8 cellular contexts compared by ENCODE assay signal in genomic region chr5:78360674-78361225, GRCh38. TPM values are rescaled to one million over a fixed set of nuclear protein-coding genes. Genes with fewer than 3 reads are reported as not detected.
DNase-seq lines count a peak whose midpoint lies in the region; ATAC-seq and TF ChIP-seq lines count a peak whose summit lies in the region.

No MANE protein-coding gene starts in this region.

- H3K4me3 Mint-ChIP-seq in activated T-helper 17 cell treated with anti-CD3 and anti-CD28 coated beads, Interleukin-2, amount 50 U/mL, for 72 hours: peak overlapping the region; percentile 90

- H3K36me3 ChIP-seq in thymus (ENCODE audit: control insufficient read depth, insufficient read depth): peaks cover 9% of the 10 kb centered on the region

- DNase-seq in NCI-H526 treated with DMSO at 0.1 percent for 48 hours (lab: John Stamatoyannopoulos, UW) (peak; percentile 28), foreskin fibroblast (no peak), occipital lobe (lab: John Stamatoyannopoulos, UW) (peak; percentile 7), NCI-H1694 (lab: John Stamatoyannopoulos, UW) (no peak)

- peaks cover 5% of the 10 kb centered on the region for H3K4me1 ChIP-seq in thymus (ENCODE audit: control insufficient read depth, insufficient read depth, low read length)

- H3K27ac ChIP-seq in thymus (ENCODE audit: low read depth): peak overlapping the region; percentile 91

- H3K9me3 ChIP-seq in thymus (ENCODE audit: control insufficient read depth): no peaks in the 10 kb centered on the region

- H3K4me3 ChIP-seq in foreskin fibroblast (ENCODE audit: low read depth in 1 of 2, low read length in 2 of 2) (peak overlapping the region; percentile 92 to 95), thymus (ENCODE audit: low read length) (peak overlapping the region; percentile 95)

- peaks cover 31% of the 10 kb centered on the region for H3K4me1 Mint-ChIP-seq in activated T-helper 17 cell treated with anti-CD3 and anti-CD28 coated beads, Interleukin-2, amount 50 U/mL, for 72 hours

- TF ChIP-seq CTCF in foreskin fibroblast (IDR thresholded peaks at IDR 0.05; ENCODE audit: low read depth, low read length): no peak

- no peaks in the 10 kb centered on the region for H3K27me3 ChIP-seq in thymus (ENCODE audit: control insufficient read depth, insufficient read depth)

- H3K36me3 Mint-ChIP-seq in activated T-helper 17 cell treated with anti-CD3 and anti-CD28 coated beads, Interleukin-2, amount 50 U/mL, for 72 hours (ENCODE audit: low read depth): no peaks in the 10 kb centered on the region

- H3K27me3 Mint-ChIP-seq in activated T-helper 17 cell treated with anti-CD3 and anti-CD28 coated beads, Interleukin-2, amount 50 U/mL, for 72 hours: no peaks in the 10 kb centered on the region

- H3K27ac Mint-ChIP-seq in activated T-helper 17 cell treated with anti-CD3 and anti-CD28 coated beads, Interleukin-2, amount 50 U/mL, for 72 hours: peak overlapping the region; percentile 90

- under 1% methylated on average over 50 of the region's 50 CpGs for WGBS in thymus

- H3K9me3 Mint-ChIP-seq in activated T-helper 17 cell treated with anti-CD3 and anti-CD28 coated beads, Interleukin-2, amount 50 U/mL, for 72 hours: no peaks in the 10 kb centered on the region

- ATAC-seq in GM18502 (IDR thresholded peaks at IDR 0.05; ENCODE audit: poor library complexity, unreplicated experiment): peak; percentile 37
- ATAC-seq in HG02840 (IDR thresholded peaks at IDR 0.05; ENCODE audit: low FRiP score, unreplicated experiment): peak; percentile 28
- ATAC-seq in activated T-helper 17 cell treated with anti-CD3 and anti-CD28 coated beads, Interleukin-2, amount 50 U/mL, for 72 hours (replicated peaks): peak; percentile 57

RNA-seq across cellular contexts. Expression of gene SCAMP1, which starts 0.3 kb away (rescaled TPM):
- total RNA-seq in activated T-helper 17 cell treated with anti-CD3 and anti-CD28 coated beads, Interleukin-2, amount 50 U/mL, for 72 hours: 10 to 100 TPM; 10.6 to 20.8 TPM
- total RNA-seq in occipital lobe: 373 TPM
- polyA plus RNA-seq in thymus: 15.1 TPM

Comparison
In these comparisons a context has a peak if more than half of its experiments do, and no peak if none do; other contexts are left out.
1. DNase-seq: peak in NCI-H526 treated with DMSO at 0.1 percent for 48 hours (single experiment) and occipital lobe (single experiment); none in foreskin fibroblast (0 of 2) and NCI-H1694 (single experiment).
2. RNA of gene SCAMP1, which starts 0.3 kb away (total RNA-seq): 373 TPM in occipital lobe (single experiment); 10.6 to 20.8 TPM in activated T-helper 17 cell treated with anti-CD3 and anti-CD28 coated beads, Interleukin-2, amount 50 U/mL, for 72 hours; every median in the first group is over 10 times any median in the second.
3. Peak in every context shown above with its lines, with median percentiles within 50 percentile points of each other: ATAC-seq.